33 cellular contexts compared by ENCODE assay signal in genomic region chr3:29245441-29245840, GRCh38. TPM values are rescaled to one million over a fixed set of nuclear protein-coding genes. Genes with fewer than 3 reads are reported as not detected.
DNase-seq lines count a peak whose midpoint lies in the region; ATAC-seq and TF ChIP-seq lines count a peak whose summit lies in the region.
"Had no signal": no experiment of that assay in that cellular context is flagged by ENCODE, and none has a peak within 500 bp of the region (broad histone marks: within the 10 kb centered on the region; RNA-seq: fewer than 3 reads in every experiment).

No MANE protein-coding gene starts in this region.

- no peak for TF ChIP-seq CTCF in A673 (conservative IDR thresholded peaks at IDR 0.05; ENCODE audit: low read depth, low read length)
- no peak for TF ChIP-seq CTCF in RWPE2 (IDR thresholded peaks at IDR 0.05; ENCODE audit: poor library complexity, severe bottlenecking)

- no peaks in the 10 kb centered on the region for H3K27me3 ChIP-seq in A673 (replicated peaks; ENCODE audit: insufficient read depth, low read depth, low read length, poor library complexity)
- H3K27me3 ChIP-seq in RWPE2 (ENCODE audit: insufficient read depth, poor library complexity, severe bottlenecking), result no peaks in the 10 kb centered on the region
- H3K27me3 ChIP-seq: right lobe of liver, thyroid gland, vagina had no signal

- peak; percentile 36; the same call in 1 of the 3 replicates for ATAC-seq in RWPE2 (ENCODE audit: low read depth)
- ATAC-seq in HG03342 (IDR thresholded peaks at IDR 0.05; ENCODE audit: unreplicated experiment), result no peak
- no peak for ATAC-seq in HG02970 (IDR thresholded peaks at IDR 0.05; ENCODE audit: low FRiP score, unreplicated experiment)
- ATAC-seq in HG03039 (IDR thresholded peaks at IDR 0.05; ENCODE audit: unreplicated experiment), result no peak
- ATAC-seq: GM12878, HepG2, left colon, natural killer cell, PC-3, right lobe of liver had no signal

- H3K4me3 ChIP-seq in A673 (ENCODE audit: low read depth, low read length, poor library complexity, severe bottlenecking) (no peak overlapping the region), RWPE2 (ENCODE audit: severe bottlenecking) (no peak overlapping the region)
- H3K4me3 ChIP-seq: GM12878, right lobe of liver, thyroid gland, vagina had no signal

- H3K36me3 ChIP-seq in A673 (ENCODE audit: insufficient read depth, low read length, poor library complexity, severe bottlenecking) (no peaks in the 10 kb centered on the region), RWPE2 (ENCODE audit: low read depth) (no peaks in the 10 kb centered on the region)
- H3K36me3 ChIP-seq: right lobe of liver, thyroid gland, vagina had no signal

- H3K4me1 ChIP-seq in A673 (ENCODE audit: insufficient read depth, low read length, poor library complexity, severe bottlenecking) (peaks cover 4% of the 10 kb centered on the region), RWPE2 (ENCODE audit: insufficient read depth, poor library complexity, severe bottlenecking) (peaks cover 8% of the 10 kb centered on the region)
- H3K4me1 ChIP-seq: right lobe of liver, thyroid gland, vagina had no signal

- H3K9me3 ChIP-seq in A673 (ENCODE audit: low read depth, low read length, poor library complexity, severe bottlenecking), result no peaks in the 10 kb centered on the region
- H3K9me3 ChIP-seq in RWPE2 (ENCODE audit: severe bottlenecking), result no peaks in the 10 kb centered on the region
- H3K9me3 ChIP-seq: right lobe of liver, thyroid gland, vagina had no signal

- POLR2A ChIA-PET in A673 (lab: Charles Lee; ENCODE audit: low non-redundant PET), result no interaction called here

- H3K27ac ChIP-seq in A673 (ENCODE audit: low read depth, low read length, poor library complexity, severe bottlenecking), result no peak overlapping the region
- H3K27ac ChIP-seq in RWPE2 (ENCODE audit: poor library complexity, severe bottlenecking), result no peak overlapping the region
- H3K27ac ChIP-seq: right lobe of liver, thyroid gland, vagina had no signal

- DNase-seq in A673 (ENCODE audit: low spot score) (peak; percentile 38), HS-5 (ENCODE audit: low read depth) (peak; percentile 58), RWPE2 (ENCODE audit: low spot score) (no peak), fibroblast of peridontal ligament (ENCODE audit: extremely low read depth) (peak; percentile 33), GM19240 (ENCODE audit: insufficient read length, low spot score) (no peak)
- DNase-seq: ACHN; activated CD8-positive, alpha-beta memory T cell treated with anti-CD3 and anti-CD28 coated beads for 24 hours; activated gamma-delta T cell; activated naive CD8-positive, alpha-beta T cell treated with anti-CD3 and anti-CD28 coated beads for 36 hours; aorta; caudate nucleus; cortex of kidney; DMS 273 treated with DMSO at 0.1 percent for 48 hours; H9; hippocampal formation; Karpas-422; left colon; natural killer cell; NCI-H1048; NCI-H1694; NCI-H510A; nucleus accumbens; PC-3; right lobe of liver; stimulated activated CD4-positive, alpha-beta T cell treated with anti-CD3 and anti-CD28 coated beads, Interleukin-4, amount 100 ng/mL, for 1 hour; T-helper 2 cell; thyroid gland had no signal

- no TSS peak for BruUV-seq in A673 (replicated peaks; lab: Mats Ljungman, UMichigan)

- intact Hi-C loops in A673 (cut with micrococcal nuclease; ENCODE audit: unreplicated experiment), result no loop called here

- CTCF ChIA-PET in A673 (lab: Charles Lee), result no interaction called here

RNA-seq across cellular contexts. Expression of gene RBMS3, which starts 35.4 kb away (rescaled TPM):
- total RNA-seq in A673 (2021), result 5.9 and 7.9 TPM in 2 replicates
- total RNA-seq: HepG2 had no signal

Comparison
In these comparisons a context has a peak if more than half of its experiments do, and no peak if none do; other contexts are left out.
1. DNase-seq: peak in A673 (single experiment), HS-5 (single experiment) and fibroblast of peridontal ligament (single experiment); none in RWPE2 (single experiment) and GM19240 (single experiment).